Comparison of ENCODE assay signal across 15 cellular contexts in the genomic region with DNA sequence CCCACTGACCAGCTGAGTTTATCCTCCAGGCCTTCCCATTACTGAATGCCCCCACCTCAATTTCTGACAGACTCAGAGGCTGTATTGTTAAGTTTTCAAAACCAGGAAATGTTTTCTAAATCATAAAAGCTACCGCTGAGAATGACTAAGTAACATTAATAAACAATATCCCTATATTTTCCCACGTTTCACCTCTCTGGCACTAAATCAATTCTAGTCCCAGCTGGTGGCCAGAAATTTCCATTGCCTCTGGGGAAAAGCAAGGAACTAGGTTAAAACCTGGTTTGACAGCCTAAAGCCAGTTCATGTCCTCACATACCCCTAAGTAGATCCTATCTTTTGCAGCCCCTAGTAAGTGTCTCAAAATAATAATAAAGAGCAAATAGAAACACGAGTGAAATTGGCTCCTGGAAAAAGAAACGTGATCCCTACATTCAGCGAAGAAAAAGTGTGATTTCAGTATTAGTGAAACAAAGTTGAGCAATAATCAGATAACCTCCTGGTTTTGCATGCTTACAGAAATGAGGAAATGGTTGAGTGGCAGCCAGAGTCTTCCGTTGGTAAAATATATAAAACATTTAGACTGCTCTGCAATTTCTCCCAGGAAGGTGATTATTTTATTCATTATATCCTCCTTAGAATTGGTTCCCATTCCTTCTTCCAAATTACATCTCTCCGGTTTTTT.
DNase-seq lines count a peak whose midpoint lies in the region; ATAC-seq and TF ChIP-seq lines count a peak whose summit lies in the region.
"Had no signal": no experiment of that assay in that cellular context is flagged by ENCODE, and none has a peak within 500 bp of the region (broad histone marks: within the 10 kb centered on the region; RNA-seq: fewer than 3 reads in every experiment).

No MANE protein-coding gene starts in this region.

- no peak overlapping the region for H3K4me3 Mint-ChIP-seq in naive thymus-derived CD4-positive, alpha-beta T cell
- no peak overlapping the region for H3K4me3 Mint-ChIP-seq in stimulated activated memory B cell treated with anti-CD40 and anti-IgM and Interleukin-4, amounts not matched to agents 10 μg/mL and 1 μg/mL and 100 μg/mL, for 72 hours
- no peak overlapping the region for H3K4me3 Mint-ChIP-seq in activated T-helper 2 cell treated with anti-CD3 and anti-CD28 coated beads, Interferon-gamma antibody, Interleukin-2, Interleukin-4, amounts not matched to agents 10 μg/mL and 5 μg/mL and 100 μg/mL, durations not matched to agents 14 hours and 24 hours and 36 hours (ENCODE audit: low read depth)
- H3K4me3 Mint-ChIP-seq: activated CD8-positive, alpha-beta memory T cell treated with anti-CD3 and anti-CD28 coated beads, Interleukin-2, amount 10 ng/mL, durations not matched to agents 7 days and 5 days had no signal

- peak overlapping the region; percentile 2 to 79 (median 37) for H3K27ac ChIP-seq in body of pancreas
- H3K27ac ChIP-seq in naive thymus-derived CD4-positive, alpha-beta T cell (ENCODE audit: low read depth, low read length) = no peak overlapping the region
- H3K27ac ChIP-seq: HL-60 had no signal

- WGBS in body of pancreas, 2 donors = 10 to 11% methylated on average over 7 of the region's 7 CpGs

- H3K9me3 ChIP-seq in body of pancreas = no peaks in the 10 kb centered on the region
- H3K9me3 ChIP-seq in naive thymus-derived CD4-positive, alpha-beta T cell (ENCODE audit: control insufficient read depth in 2 of 3, low read length in 3 of 3) = no peaks in the 10 kb centered on the region

- POLR2A ChIA-PET in naive thymus-derived CD4-positive, alpha-beta T cell (lab: Charles Lee) = no interaction called here

- H3K27ac Mint-ChIP-seq in naive thymus-derived CD4-positive, alpha-beta T cell = no peak overlapping the region
- no peak overlapping the region for H3K27ac Mint-ChIP-seq in stimulated activated memory B cell treated with anti-CD40 and anti-IgM and Interleukin-4, amounts not matched to agents 10 μg/mL and 1 μg/mL and 100 μg/mL, for 72 hours
- no peak overlapping the region for H3K27ac Mint-ChIP-seq in activated T-helper 2 cell treated with anti-CD3 and anti-CD28 coated beads, Interferon-gamma antibody, Interleukin-2, Interleukin-4, amounts not matched to agents 10 μg/mL and 5 μg/mL and 100 μg/mL, durations not matched to agents 14 hours and 24 hours and 36 hours
- H3K27ac Mint-ChIP-seq: activated CD8-positive, alpha-beta memory T cell treated with anti-CD3 and anti-CD28 coated beads, Interleukin-2, amount 10 ng/mL, durations not matched to agents 7 days and 5 days; activated naive CD4-positive, alpha-beta T cell treated with anti-CD3 and anti-CD28 coated beads, Interleukin-2, amount 50 U/mL, for 72 hours had no signal

- H3K9me3 Mint-ChIP-seq in naive thymus-derived CD4-positive, alpha-beta T cell = peaks cover 0 to 2% (median 0%) of the 10 kb centered on the region in 11 donors
- no peaks in the 10 kb centered on the region for H3K9me3 Mint-ChIP-seq in stimulated activated memory B cell treated with anti-CD40 and anti-IgM and Interleukin-4, amounts not matched to agents 10 μg/mL and 1 μg/mL and 100 μg/mL, for 72 hours
- no peaks in the 10 kb centered on the region for H3K9me3 Mint-ChIP-seq in activated T-helper 2 cell treated with anti-CD3 and anti-CD28 coated beads, Interferon-gamma antibody, Interleukin-2, Interleukin-4, amounts not matched to agents 10 μg/mL and 5 μg/mL and 100 μg/mL, durations not matched to agents 14 hours and 24 hours and 36 hours
- H3K9me3 Mint-ChIP-seq: activated naive CD4-positive, alpha-beta T cell treated with anti-CD3 and anti-CD28 coated beads, Interleukin-2, amount 50 U/mL, for 72 hours had no signal

- TF ChIP-seq CTCF in body of pancreas (IDR thresholded peaks at IDR 0.05) = no peak

- no peak overlapping the region for H3K4me3 ChIP-seq in body of pancreas
- H3K4me3 ChIP-seq in naive thymus-derived CD4-positive, alpha-beta T cell (ENCODE audit: low read length) = no peak overlapping the region

- peaks cover 0 to 5% (median 0%) of the 10 kb centered on the region in 7 donors for H3K4me1 Mint-ChIP-seq in naive thymus-derived CD4-positive, alpha-beta T cell
- H3K4me1 Mint-ChIP-seq in stimulated activated memory B cell treated with anti-CD40 and anti-IgM and Interleukin-4, amounts not matched to agents 10 μg/mL and 1 μg/mL and 100 μg/mL, for 72 hours = no peaks in the 10 kb centered on the region
- H3K4me1 Mint-ChIP-seq in activated T-helper 2 cell treated with anti-CD3 and anti-CD28 coated beads, Interferon-gamma antibody, Interleukin-2, Interleukin-4, amounts not matched to agents 10 μg/mL and 5 μg/mL and 100 μg/mL, durations not matched to agents 14 hours and 24 hours and 36 hours (ENCODE audit: low read depth) = peaks cover 12% of the 10 kb centered on the region

- DNase-seq in ELR (ENCODE audit: low read depth) (peak; percentile 34), NCI-H226 (peak; percentile 71), body of pancreas (peak in 2 of 4 donors; percentile 18 to 59), lung microvascular endothelial cell (ENCODE audit: low read depth in 2 of 2) (peak; percentile 58 to 78), pons (ENCODE audit: low spot score) (no peak)
- DNase-seq in naive thymus-derived CD4-positive, alpha-beta T cell = no peak
- DNase-seq in activated T-helper 2 cell treated with anti-CD3 and anti-CD28 coated beads, Interferon-gamma antibody, Interleukin-2, Interleukin-4, amounts not matched to agents 10 μg/mL and 5 μg/mL and 100 μg/mL, durations not matched to agents 14 hours and 24 hours and 36 hours (ENCODE audit: low spot score) = no peak
- DNase-seq: activated CD8-positive, alpha-beta memory T cell treated with anti-CD3 and anti-CD28 coated beads, Interleukin-2, amount 10 ng/mL, durations not matched to agents 7 days and 5 days; DND-41; NCI-H1048; NCI-H446 treated with DMSO at 0.1 percent for 48 hours; right cardiac atrium had no signal

- peaks cover 4 to 80% (median 17%) of the 10 kb centered on the region in 5 donors for H3K27me3 Mint-ChIP-seq in naive thymus-derived CD4-positive, alpha-beta T cell
- H3K27me3 Mint-ChIP-seq in stimulated activated memory B cell treated with anti-CD40 and anti-IgM and Interleukin-4, amounts not matched to agents 10 μg/mL and 1 μg/mL and 100 μg/mL, for 72 hours = peaks cover 38% of the 10 kb centered on the region
- peaks cover 73% of the 10 kb centered on the region for H3K27me3 Mint-ChIP-seq in activated T-helper 2 cell treated with anti-CD3 and anti-CD28 coated beads, Interferon-gamma antibody, Interleukin-2, Interleukin-4, amounts not matched to agents 10 μg/mL and 5 μg/mL and 100 μg/mL, durations not matched to agents 14 hours and 24 hours and 36 hours (ENCODE audit: low read depth)

- peaks cover 26% of the 10 kb centered on the region for H3K4me1 ChIP-seq in body of pancreas
- no peaks in the 10 kb centered on the region for H3K4me1 ChIP-seq in naive thymus-derived CD4-positive, alpha-beta T cell (ENCODE audit: control insufficient read depth in 2 of 2, insufficient read depth in 2 of 2, low read length in 2 of 2)

- ATAC-seq in body of pancreas = peak; percentile 77
- no peak for ATAC-seq in naive thymus-derived CD4-positive, alpha-beta T cell
- no peak for ATAC-seq in stimulated activated memory B cell treated with anti-CD40 and anti-IgM and Interleukin-4, amounts not matched to agents 10 μg/mL and 1 μg/mL and 100 μg/mL, for 72 hours
- ATAC-seq: activated CD8-positive, alpha-beta memory T cell treated with anti-CD3 and anti-CD28 coated beads, Interleukin-2, amount 10 ng/mL, durations not matched to agents 7 days and 5 days; activated naive CD4-positive, alpha-beta T cell treated with anti-CD3 and anti-CD28 coated beads, Interleukin-2, amount 50 U/mL, for 72 hours; right cardiac atrium had no signal

- peaks cover 0 to 3% (median 0%) of the 10 kb centered on the region in 5 donors for H3K36me3 Mint-ChIP-seq in naive thymus-derived CD4-positive, alpha-beta T cell
- no peaks in the 10 kb centered on the region for H3K36me3 Mint-ChIP-seq in stimulated activated memory B cell treated with anti-CD40 and anti-IgM and Interleukin-4, amounts not matched to agents 10 μg/mL and 1 μg/mL and 100 μg/mL, for 72 hours
- no peaks in the 10 kb centered on the region for H3K36me3 Mint-ChIP-seq in activated T-helper 2 cell treated with anti-CD3 and anti-CD28 coated beads, Interferon-gamma antibody, Interleukin-2, Interleukin-4, amounts not matched to agents 10 μg/mL and 5 μg/mL and 100 μg/mL, durations not matched to agents 14 hours and 24 hours and 36 hours (ENCODE audit: low read depth)
- H3K36me3 Mint-ChIP-seq: activated CD8-positive, alpha-beta memory T cell treated with anti-CD3 and anti-CD28 coated beads, Interleukin-2, amount 10 ng/mL, durations not matched to agents 7 days and 5 days; activated naive CD4-positive, alpha-beta T cell treated with anti-CD3 and anti-CD28 coated beads, Interleukin-2, amount 50 U/mL, for 72 hours had no signal

- intact Hi-C loops in body of pancreas (cut with DNase I) = no loop called here
- intact Hi-C loops in naive thymus-derived CD4-positive, alpha-beta T cell (cut with micrococcal nuclease) = no loop called here
- intact Hi-C loops in activated T-helper 2 cell treated with anti-CD3 and anti-CD28 coated beads, Interferon-gamma antibody, Interleukin-2, Interleukin-4, amounts not matched to agents 10 μg/mL and 5 μg/mL and 100 μg/mL, durations not matched to agents 14 hours and 24 hours and 36 hours (cut with micrococcal nuclease) = no loop called here

- H3K27me3 ChIP-seq in body of pancreas = no peaks in the 10 kb centered on the region
- no peaks in the 10 kb centered on the region for H3K27me3 ChIP-seq in naive thymus-derived CD4-positive, alpha-beta T cell (ENCODE audit: control insufficient read depth in 2 of 2, insufficient read depth in 2 of 2, low read length in 2 of 2)

- no peak for TF ChIP-seq POLR2A in body of pancreas (IDR thresholded peaks at IDR 0.05)

- H3K36me3 ChIP-seq in body of pancreas (replicated peaks in 1 of 2; ENCODE audit: insufficient read depth in 1 of 2, low read depth in 2 of 2) = no peaks in the 10 kb centered on the region
- H3K36me3 ChIP-seq in naive thymus-derived CD4-positive, alpha-beta T cell (ENCODE audit: control insufficient read depth in 2 of 3, insufficient read depth in 3 of 3, low read length in 3 of 3) = no peaks in the 10 kb centered on the region

- CTCF ChIA-PET in naive thymus-derived CD4-positive, alpha-beta T cell (lab: Charles Lee) = interaction anchor here (0.6 kb wide), 1 partner anchor 358 kb away, joined by 3 read pairs; no protein-coding TSS in a partner anchor

Comparison
In these comparisons a context has a peak if more than half of its experiments do, and no peak if none do; other contexts are left out.
1. DNase-seq: peak in ELR (single experiment), NCI-H226 (single experiment) and lung microvascular endothelial cell (2 of 2); none in naive thymus-derived CD4-positive, alpha-beta T cell (0 of 9), pons (single experiment) and activated T-helper 2 cell treated with anti-CD3 and anti-CD28 coated beads, Interferon-gamma antibody, Interleukin-2, Interleukin-4, amounts not matched to agents 10 μg/mL and 5 μg/mL and 100 μg/mL, durations not matched to agents 14 hours and 24 hours and 36 hours (single experiment).